In genomic region chr17:42249681-42250446, GRCh38 we compare ENCODE assay signal across 1 cellular context.
A peak's percentile ranks its signal among the peaks of the same experiment; 100 is the strongest.
TF ChIP-seq lines count a peak whose summit lies in the region.

No MANE protein-coding gene starts in this region.

TF ChIP-seq in GM12878, 131 proteins besides CTCF, POLR2A, EP300 and RAD21:
- TF ChIP-seq ZNF274 (IDR thresholded peaks at IDR 0.05; ENCODE audit: insufficient read depth, insufficient read length) (no peak), IKZF2 (IDR thresholded peaks at IDR 0.05) (peak; percentile 23 to 28; a peak in 1 of 4 replicates), RUNX3 (IDR thresholded peaks at IDR 0.05; ENCODE audit: low read length) (peak; percentile 75), NFIC (IDR thresholded peaks at IDR 0.05; ENCODE audit: low read depth, low read length) (peak; percentile 14; the same call in 1 of the 2 replicates), EZH2 (IDR thresholded peaks at IDR 0.05; ENCODE audit: borderline replicate concordance, control insufficient read depth, low read depth, low read length) (no peak), ZNF687 (IDR thresholded peaks at IDR 0.05) (no peak), MEF2A (IDR thresholded peaks at IDR 0.05; ENCODE audit: insufficient read depth, low read depth, low read length) (no peak)
